1 cellular context compared by ENCODE assay signal in the genomic region with DNA sequence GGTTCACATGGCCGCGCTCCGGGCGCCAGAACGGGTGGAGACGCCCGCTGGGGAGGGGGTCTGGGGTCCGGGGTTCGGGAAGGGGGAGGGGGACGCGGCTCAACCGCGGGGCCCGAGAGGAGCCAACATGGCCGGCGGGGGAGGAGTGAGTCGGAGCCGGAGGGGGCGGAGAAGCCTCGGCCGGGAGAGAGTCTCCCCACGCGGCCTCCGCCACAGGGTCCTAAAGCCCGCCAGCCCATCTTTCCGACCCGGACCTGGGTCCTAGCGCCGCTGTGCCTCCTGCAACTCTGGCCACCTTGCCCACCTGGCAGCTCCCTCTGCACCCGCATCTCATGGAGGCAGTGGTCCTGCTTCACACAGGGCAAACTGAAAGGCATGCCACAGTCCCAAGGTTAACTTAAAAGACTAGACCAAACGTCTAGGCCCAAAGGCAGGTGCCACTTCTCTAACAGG.
TF ChIP-seq lines count a peak whose summit lies in the region.

TSS of gene BAZ2A (minus strand) at position 147 of the 453 bp plus-strand sequence. CDS start 12,796 bp downstream, outside the sequence.

TF ChIP-seq in HEK293, 187 proteins besides CTCF, POLR2A, EP300 and RAD21 (continued from another document):
- TF ChIP-seq ZNF341 (tag by site-specific recombination; IDR thresholded peaks at IDR 0.05; ENCODE audit: low read depth) (peak; percentile 61), ZNF16 (tag by site-specific recombination; IDR thresholded peaks at IDR 0.05; ENCODE audit: low read depth) (no peak), SP3 (tag by site-specific recombination; IDR thresholded peaks at IDR 0.05) (peak; percentile 81), ZNF529 (tag by site-specific recombination; IDR thresholded peaks at IDR 0.05; ENCODE audit: insufficient replicate concordance) (no peak), ZNF473 (tag by site-specific recombination; IDR thresholded peaks at IDR 0.05) (no peak), ZNF391 (tag by site-specific recombination; IDR thresholded peaks at IDR 0.05; ENCODE audit: borderline replicate concordance, low read depth) (peak; percentile 91), FEZF1 (tag by site-specific recombination; IDR thresholded peaks at IDR 0.05) (no peak), ZBTB21 (tag by site-specific recombination; IDR thresholded peaks at IDR 0.05) (peak; percentile 73), PRDM6 (tag by site-specific recombination; IDR thresholded peaks at IDR 0.05) (peak; percentile 16; the same call in 1 of the 2 replicates), ZNF211 (tag by site-specific recombination; IDR thresholded peaks at IDR 0.05; ENCODE audit: low read depth) (no peak), ZNF335 (tag by site-specific recombination; conservative IDR thresholded peaks at IDR 0.05) (peak; percentile 64; the same call in 1 of the 2 replicates)
- TF ChIP-seq, protein P1, sequence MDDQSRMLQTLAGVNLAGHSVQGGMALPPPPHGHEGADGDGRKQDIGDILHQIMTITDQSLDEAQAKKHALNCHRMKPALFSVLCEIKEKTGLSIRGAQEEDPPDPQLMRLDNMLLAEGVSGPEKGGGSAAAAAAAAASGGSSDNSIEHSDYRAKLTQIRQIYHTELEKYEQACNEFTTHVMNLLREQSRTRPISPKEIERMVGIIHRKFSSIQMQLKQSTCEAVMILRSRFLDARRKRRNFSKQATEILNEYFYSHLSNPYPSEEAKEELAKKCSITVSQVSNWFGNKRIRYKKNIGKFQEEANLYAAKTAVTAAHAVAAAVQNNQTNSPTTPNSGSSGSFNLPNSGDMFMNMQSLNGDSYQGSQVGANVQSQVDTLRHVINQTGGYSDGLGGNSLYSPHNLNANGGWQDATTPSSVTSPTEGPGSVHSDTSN (CRISPR knock-in tag; IDR thresholded peaks at IDR 0.05): no peak
